In genomic region chr18:50806208-50806616, GRCh38 we compare ENCODE assay signal across 11 cellular contexts. TPM values are rescaled to one million over a fixed set of nuclear protein-coding genes. Genes with fewer than 3 reads are reported as not detected.
DNase-seq lines count a peak whose midpoint lies in the region; ATAC-seq and TF ChIP-seq lines count a peak whose summit lies in the region.
"Had no signal": no experiment of that assay in that cellular context is flagged by ENCODE, and none has a peak within 500 bp of the region (broad histone marks: within the 10 kb centered on the region; RNA-seq: fewer than 3 reads in every experiment).

No MANE protein-coding gene starts in this region.

- peak overlapping the region; percentile 39 for H3K4me3 Mint-ChIP-seq in activated B cell treated with CpG ODN at 0.5 μM for 24 hours
- H3K4me3 Mint-ChIP-seq: activated CD4-positive, alpha-beta T cell treated with anti-CD3 and anti-CD28 coated beads, Interleukin-2, amount 10 ng/mL, durations not matched to agents 24 days and 14 days; mesothelial cell of epicardium had no signal

- no peaks in the 10 kb centered on the region for H3F3A ChIP-seq in smooth muscle cell (ENCODE audit: low read depth)

- TF ChIP-seq CTCF in activated B cell treated with CpG ODN at 0.5 μM for 24 hours (IDR thresholded peaks at IDR 0.05) (no peak), mucosa of descending colon (IDR thresholded peaks at IDR 0.05) (no peak), smooth muscle cell (IDR thresholded peaks at IDR 0.05; ENCODE audit: borderline replicate concordance, insufficient read depth, poor library complexity, severe bottlenecking) (no peak)

- DNase-seq in activated B cell treated with CpG ODN at 0.5 μM for 24 hours: no peak
- DNase-seq in mucosa of descending colon: peak in 2 of 3 donors; percentile 27 to 58
- no peak for DNase-seq in smooth muscle cell (lab: John Stamatoyannopoulos, UW; ENCODE audit: unreplicated experiment)
- no peak for DNase-seq in NCI-H1105 (lab: John Stamatoyannopoulos, UW)
- no peak for DNase-seq in NCI-H2029 (lab: John Stamatoyannopoulos, UW)
- DNase-seq: activated CD4-positive, alpha-beta T cell treated with anti-CD3 and anti-CD28 coated beads, Interleukin-2, amount 10 ng/mL, durations not matched to agents 24 days and 14 days; stimulated activated CD4-positive, alpha-beta T cell treated with anti-CD3 and anti-CD28 coated beads, Interleukin-12 subunit alpha, Interleukin-12 subunit beta, amount 100 ng/mL, for 4 hours had no signal

- no peaks in the 10 kb centered on the region for H3K27me3 Mint-ChIP-seq in activated B cell treated with CpG ODN at 0.5 μM for 24 hours

- H3K4me1 Mint-ChIP-seq in activated B cell treated with CpG ODN at 0.5 μM for 24 hours: peaks cover 39% of the 10 kb centered on the region
- H3K4me1 Mint-ChIP-seq: activated CD4-positive, alpha-beta T cell treated with anti-CD3 and anti-CD28 coated beads, Interleukin-2, amount 10 ng/mL, durations not matched to agents 24 days and 14 days; mesothelial cell of epicardium had no signal

- H3K4me3 ChIP-seq in mucosa of descending colon (no peak overlapping the region), smooth muscle cell (no peak overlapping the region)

- peak overlapping the region; percentile 3 for H3K27ac Mint-ChIP-seq in activated B cell treated with CpG ODN at 0.5 μM for 24 hours
- H3K27ac Mint-ChIP-seq: activated CD4-positive, alpha-beta T cell treated with anti-CD3 and anti-CD28 coated beads, Interleukin-2, amount 10 ng/mL, durations not matched to agents 24 days and 14 days; mesothelial cell of epicardium had no signal

- H3K9me3 Mint-ChIP-seq in activated B cell treated with CpG ODN at 0.5 μM for 24 hours: no peaks in the 10 kb centered on the region
- H3K9me3 Mint-ChIP-seq: activated CD4-positive, alpha-beta T cell treated with anti-CD3 and anti-CD28 coated beads, Interleukin-2, amount 10 ng/mL, durations not matched to agents 24 days and 14 days had no signal

- no peaks in the 10 kb centered on the region for H4K20me1 ChIP-seq in smooth muscle cell (ENCODE audit: low read depth)

- no peaks in the 10 kb centered on the region for H3K79me2 ChIP-seq in smooth muscle cell (ENCODE audit: low read depth)

- H3K36me3 Mint-ChIP-seq in activated B cell treated with CpG ODN at 0.5 μM for 24 hours (ENCODE audit: low read depth): no peaks in the 10 kb centered on the region
- H3K36me3 Mint-ChIP-seq: mesothelial cell of epicardium had no signal

- no peak overlapping the region for H2AFZ ChIP-seq in smooth muscle cell (ENCODE audit: low read depth)

- CTCF ChIA-PET in activated B cell treated with CpG ODN at 0.5 μM for 24 hours (lab: Charles Lee): interaction anchor here (0.8 to 2.0 kb wide), 4 partner anchors 10 to 245 kb away, joined by 3 to 5 read pairs (median 4); partner anchors contain the start of gene MRO

- POLR2A ChIA-PET in activated B cell treated with CpG ODN at 0.5 μM for 24 hours (lab: Charles Lee): interaction anchor here (0.6 to 1.3 kb wide), 2 partner anchors 18 to 72 kb away, joined by 3 to 8 read pairs; partner anchors contain the start of gene ME2

- H3K4me1 ChIP-seq in mucosa of descending colon (ENCODE audit: low read depth) (no peaks in the 10 kb centered on the region), smooth muscle cell (ENCODE audit: low read depth) (no peaks in the 10 kb centered on the region)

- no peak overlapping the region for H3K27ac ChIP-seq in smooth muscle cell (ENCODE audit: low read depth)

- WGBS in smooth muscle cell (ENCODE audit: low lambda C conversion rate): 53% methylated on average over 15 of the region's 15 CpGs

- intact Hi-C loops in activated B cell treated with CpG ODN at 0.5 μM for 24 hours (cut with micrococcal nuclease): loop anchor here (1.0 kb wide), 1 partner anchor 11 kb away; no protein-coding TSS in a partner anchor
- intact Hi-C loops in mucosa of descending colon (cut with DNase I, micrococcal nuclease): no loop called here

- ATAC-seq in GM18907 (IDR thresholded peaks at IDR 0.05; ENCODE audit: unreplicated experiment) (peak; percentile 52), HG03175 (IDR thresholded peaks at IDR 0.05; ENCODE audit: unreplicated experiment) (peak; percentile 72), activated B cell treated with CpG ODN at 0.5 μM for 24 hours (ENCODE audit: low read depth) (peak; percentile 74), mucosa of descending colon (peak; percentile 76), HG03159 (IDR thresholded peaks at IDR 0.05; ENCODE audit: unreplicated experiment) (no peak)

- H3K9me3 ChIP-seq in mucosa of descending colon: no peaks in the 10 kb centered on the region
- no peaks in the 10 kb centered on the region for H3K9me3 ChIP-seq in smooth muscle cell (replicated peaks; ENCODE audit: low read depth)

- no peaks in the 10 kb centered on the region for H3K27me3 ChIP-seq in smooth muscle cell (ENCODE audit: low read depth)

- H3K36me3 ChIP-seq in mucosa of descending colon (ENCODE audit: low read depth) (no peaks in the 10 kb centered on the region), smooth muscle cell (ENCODE audit: low read depth) (no peaks in the 10 kb centered on the region)

- no peak overlapping the region for H3K4me2 ChIP-seq in smooth muscle cell

- H3K9ac ChIP-seq in smooth muscle cell (ENCODE audit: low read depth): no peak overlapping the region

RNA-seq across cellular contexts. Expression of gene MRO, which starts 13.6 kb away (rescaled TPM):
- total RNA-seq in activated B cell treated with CpG ODN at 0.5 μM for 24 hours (not detected in 2 replicates), mucosa of descending colon (under 1 TPM; 0.23 to 0.48 (median 0.28) TPM), smooth muscle cell (0.13 TPM in 1 of 2 replicates, not detected in the other)
- not detected in 2 replicates for polyA plus RNA-seq in smooth muscle cell
- total RNA-seq: activated CD4-positive, alpha-beta T cell treated with anti-CD3 and anti-CD28 coated beads, Interleukin-2, amount 10 ng/mL, durations not matched to agents 24 days and 14 days had no signal

Comparison
In these comparisons a context has a peak if more than half of its experiments do, and no peak if none do; other contexts are left out.
1. DNase-seq: peak in mucosa of descending colon (2 of 3); none in activated B cell treated with CpG ODN at 0.5 μM for 24 hours (single experiment), smooth muscle cell (single experiment), NCI-H1105 (single experiment) and NCI-H2029 (single experiment).